Comparison of ENCODE assay signal across 10 cellular contexts in the genomic region with DNA sequence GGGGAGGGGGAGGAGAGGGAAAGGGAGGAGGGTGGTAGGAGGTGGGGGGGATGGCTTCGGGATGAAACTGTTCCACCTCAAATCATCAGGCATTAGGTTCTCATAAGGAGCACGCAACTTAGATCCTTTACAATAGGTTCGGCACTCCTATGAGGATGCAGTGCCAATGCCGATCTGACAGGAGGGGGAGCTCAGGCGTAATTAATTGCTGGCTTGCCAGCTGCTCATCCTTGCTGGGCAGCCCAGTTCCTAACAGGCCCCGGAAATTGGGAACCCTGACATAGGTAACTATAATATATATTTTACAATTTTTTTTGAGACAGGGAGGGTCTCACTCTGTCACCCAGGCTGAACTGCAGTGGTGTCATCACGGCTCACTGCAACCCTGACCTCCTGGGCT.
A peak's percentile ranks its signal among the peaks of the same experiment; 100 is the strongest.
DNase-seq lines count a peak whose midpoint lies in the region; ATAC-seq lines count a peak whose summit lies in the region.
"Had no signal": no experiment of that assay in that cellular context is flagged by ENCODE, and none has a peak within 500 bp of the region (broad histone marks: within the 10 kb centered on the region; RNA-seq: fewer than 3 reads in every experiment).

No MANE protein-coding gene starts in this region.

- in situ Hi-C loops in SK-MEL-5 (cut with HindIII; ENCODE audit: low pct_unique_long_range_greater_than_20kb, low sequenced_read_pairs): no loop called here

- DNase-seq in Right ventricle myocardium inferior (ENCODE audit: missing footprints) (no peak), cardiac septum (ENCODE audit: low spot score) (no peak), SK-MEL-5 (ENCODE audit: low read depth, low spot score) (peak; percentile 54), right cardiac atrium (peak in 2 of 3 donors; percentile 30 to 62), NCI-H2029 treated with DMSO at 0.1 percent for 48 hours (lab: John Stamatoyannopoulos, UW) (no peak)
- DNase-seq in activated T-helper 2 cell treated with anti-CD3 and anti-CD28 coated beads, Interferon-gamma antibody, Interleukin-2, Interleukin-4, amounts not matched to agents 10 μg/mL and 5 μg/mL and 100 μg/mL, durations not matched to agents 14 hours and 24 hours and 36 hours (ENCODE audit: low spot score): no peak
- DNase-seq: DMS79 treated with DMSO at 0.1 percent for 48 hours had no signal

- no peak overlapping the region for H3K4me3 Mint-ChIP-seq in activated T-helper 2 cell treated with anti-CD3 and anti-CD28 coated beads, Interferon-gamma antibody, Interleukin-2, Interleukin-4, amounts not matched to agents 10 μg/mL and 5 μg/mL and 100 μg/mL, durations not matched to agents 14 hours and 24 hours and 36 hours (ENCODE audit: low read depth)
- no peak overlapping the region for H3K4me3 Mint-ChIP-seq in stimulated activated memory B cell treated with anti-CD40 and anti-IgM and Interleukin-4, amounts not matched to agents 10 μg/mL and 1 μg/mL and 100 μg/mL, for 72 hours

- ATAC-seq in Right ventricle myocardium inferior (peak; percentile 78), right cardiac atrium (peak; percentile 67 to 75), GM19455 (IDR thresholded peaks at IDR 0.05; ENCODE audit: unreplicated experiment) (no peak)
- no peak for ATAC-seq in stimulated activated memory B cell treated with anti-CD40 and anti-IgM and Interleukin-4, amounts not matched to agents 10 μg/mL and 1 μg/mL and 100 μg/mL, for 72 hours

- no peak overlapping the region for H3K27ac ChIP-seq in right cardiac atrium (ENCODE audit: low read length)
- H3K27ac ChIP-seq: SJSA1 had no signal

- H3K4me1 Mint-ChIP-seq in activated T-helper 2 cell treated with anti-CD3 and anti-CD28 coated beads, Interferon-gamma antibody, Interleukin-2, Interleukin-4, amounts not matched to agents 10 μg/mL and 5 μg/mL and 100 μg/mL, durations not matched to agents 14 hours and 24 hours and 36 hours (ENCODE audit: low read depth): peaks cover 6% of the 10 kb centered on the region
- peaks cover 7% of the 10 kb centered on the region for H3K4me1 Mint-ChIP-seq in stimulated activated memory B cell treated with anti-CD40 and anti-IgM and Interleukin-4, amounts not matched to agents 10 μg/mL and 1 μg/mL and 100 μg/mL, for 72 hours

- H3K4me1 ChIP-seq in right cardiac atrium (ENCODE audit: control insufficient read depth, insufficient read depth, low read length): no peaks in the 10 kb centered on the region
- H3K4me1 ChIP-seq: SJSA1 had no signal

- no peaks in the 10 kb centered on the region for H3K9me3 Mint-ChIP-seq in activated T-helper 2 cell treated with anti-CD3 and anti-CD28 coated beads, Interferon-gamma antibody, Interleukin-2, Interleukin-4, amounts not matched to agents 10 μg/mL and 5 μg/mL and 100 μg/mL, durations not matched to agents 14 hours and 24 hours and 36 hours
- no peaks in the 10 kb centered on the region for H3K9me3 Mint-ChIP-seq in stimulated activated memory B cell treated with anti-CD40 and anti-IgM and Interleukin-4, amounts not matched to agents 10 μg/mL and 1 μg/mL and 100 μg/mL, for 72 hours

- no peaks in the 10 kb centered on the region for H3K27me3 ChIP-seq in right cardiac atrium (ENCODE audit: control insufficient read depth, insufficient read depth)
- H3K27me3 ChIP-seq: SJSA1 had no signal

- H3K36me3 Mint-ChIP-seq in activated T-helper 2 cell treated with anti-CD3 and anti-CD28 coated beads, Interferon-gamma antibody, Interleukin-2, Interleukin-4, amounts not matched to agents 10 μg/mL and 5 μg/mL and 100 μg/mL, durations not matched to agents 14 hours and 24 hours and 36 hours (ENCODE audit: low read depth): no peaks in the 10 kb centered on the region
- H3K36me3 Mint-ChIP-seq in stimulated activated memory B cell treated with anti-CD40 and anti-IgM and Interleukin-4, amounts not matched to agents 10 μg/mL and 1 μg/mL and 100 μg/mL, for 72 hours: no peaks in the 10 kb centered on the region

- WGBS in right cardiac atrium: 30% methylated on average over 7 of the region's 7 CpGs

- H3K27me3 Mint-ChIP-seq in activated T-helper 2 cell treated with anti-CD3 and anti-CD28 coated beads, Interferon-gamma antibody, Interleukin-2, Interleukin-4, amounts not matched to agents 10 μg/mL and 5 μg/mL and 100 μg/mL, durations not matched to agents 14 hours and 24 hours and 36 hours (ENCODE audit: low read depth): peaks cover 24% of the 10 kb centered on the region
- peaks cover 13% of the 10 kb centered on the region for H3K27me3 Mint-ChIP-seq in stimulated activated memory B cell treated with anti-CD40 and anti-IgM and Interleukin-4, amounts not matched to agents 10 μg/mL and 1 μg/mL and 100 μg/mL, for 72 hours

- H3K27ac Mint-ChIP-seq in activated T-helper 2 cell treated with anti-CD3 and anti-CD28 coated beads, Interferon-gamma antibody, Interleukin-2, Interleukin-4, amounts not matched to agents 10 μg/mL and 5 μg/mL and 100 μg/mL, durations not matched to agents 14 hours and 24 hours and 36 hours: no peak overlapping the region
- no peak overlapping the region for H3K27ac Mint-ChIP-seq in stimulated activated memory B cell treated with anti-CD40 and anti-IgM and Interleukin-4, amounts not matched to agents 10 μg/mL and 1 μg/mL and 100 μg/mL, for 72 hours

- H3K4me3 ChIP-seq in right cardiac atrium (ENCODE audit: low read length): no peak overlapping the region
- H3K4me3 ChIP-seq: SJSA1 had no signal

- intact Hi-C loops in Right ventricle myocardium inferior (cut with DNase I) (loop anchor here (1.0 to 5.0 kb wide), 2 partner anchors 94 to 1773 kb away; no protein-coding TSS in a partner anchor), cardiac septum (cut with DNase I) (loop anchor here (5.0 to 10.0 kb wide), 2 partner anchors 93 to 1775 kb away; no protein-coding TSS in a partner anchor), right cardiac atrium (cut with DNase I) (loop anchor here (5.0 to 10.0 kb wide), 5 partner anchors 93 to 1775 kb away; no protein-coding TSS in a partner anchor)
- intact Hi-C loops in activated T-helper 2 cell treated with anti-CD3 and anti-CD28 coated beads, Interferon-gamma antibody, Interleukin-2, Interleukin-4, amounts not matched to agents 10 μg/mL and 5 μg/mL and 100 μg/mL, durations not matched to agents 14 hours and 24 hours and 36 hours (cut with micrococcal nuclease): loop anchor here (2.0 to 5.0 kb wide), 2 partner anchors 228 to 1773 kb away; no protein-coding TSS in a partner anchor

- H3K9me3 ChIP-seq in right cardiac atrium (ENCODE audit: control insufficient read depth, low read length): no peaks in the 10 kb centered on the region
- H3K9me3 ChIP-seq: SJSA1 had no signal

Comparison
In these comparisons a context has a peak if more than half of its experiments do, and no peak if none do; other contexts are left out.
1. DNase-seq: peak in SK-MEL-5 (single experiment) and right cardiac atrium (2 of 3); none in Right ventricle myocardium inferior (single experiment), cardiac septum (single experiment), activated T-helper 2 cell treated with anti-CD3 and anti-CD28 coated beads, Interferon-gamma antibody, Interleukin-2, Interleukin-4, amounts not matched to agents 10 μg/mL and 5 μg/mL and 100 μg/mL, durations not matched to agents 14 hours and 24 hours and 36 hours (single experiment) and NCI-H2029 treated with DMSO at 0.1 percent for 48 hours (single experiment).
2. ATAC-seq: peak in Right ventricle myocardium inferior (single experiment) and right cardiac atrium (2 of 2); none in stimulated activated memory B cell treated with anti-CD40 and anti-IgM and Interleukin-4, amounts not matched to agents 10 μg/mL and 1 μg/mL and 100 μg/mL, for 72 hours (single experiment) and GM19455 (single experiment).